In the genomic region with DNA sequence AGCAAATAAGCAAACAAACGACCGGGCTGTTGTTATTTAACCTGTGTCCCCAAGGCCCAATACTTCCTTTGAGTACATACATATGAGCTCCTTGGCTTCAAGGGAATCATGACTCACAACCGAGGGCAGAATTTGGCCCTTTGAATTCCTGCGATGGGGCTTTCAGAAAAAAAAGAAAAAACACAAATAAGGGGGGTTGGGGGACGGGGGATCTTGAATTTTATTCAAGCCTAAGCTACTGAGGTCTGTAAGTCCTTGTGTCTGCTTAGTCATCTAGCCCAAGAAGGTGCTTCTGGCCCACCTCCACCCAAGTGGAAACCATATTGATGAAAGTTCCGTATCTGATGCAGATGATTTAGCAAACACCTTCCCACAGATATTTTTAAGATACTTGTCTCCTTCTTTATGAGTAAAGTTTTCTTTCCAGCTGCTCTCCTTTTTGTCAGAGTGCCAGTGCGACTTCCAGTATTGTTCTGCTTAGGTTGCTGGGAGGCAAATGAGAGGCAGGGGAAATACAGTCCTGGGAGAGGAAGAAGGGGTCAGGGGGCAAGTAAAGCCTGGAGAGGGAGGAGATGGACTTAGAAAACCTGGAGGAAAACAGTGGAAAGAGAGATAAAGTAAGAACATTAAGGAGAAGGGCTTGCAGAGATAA, we compare ENCODE assay signal across 11 cellular contexts.
DNase-seq lines count a peak whose midpoint lies in the region; ATAC-seq and TF ChIP-seq lines count a peak whose summit lies in the region.
"Had no signal": no experiment of that assay in that cellular context is flagged by ENCODE, and none has a peak within 500 bp of the region (broad histone marks: within the 10 kb centered on the region; RNA-seq: fewer than 3 reads in every experiment).

No MANE protein-coding gene starts in this region.

- H3K27me3 ChIP-seq in SJSA1 (replicated peaks), result no peaks in the 10 kb centered on the region

- no peak for TF ChIP-seq CTCF in HEK293 (tag by site-specific recombination; IDR thresholded peaks at IDR 0.05)

- intact Hi-C loops in sciatic nerve (cut with DNase I), result no loop called here

- CTCF ChIA-PET in HEK293 (lab: Yijun Ruan, JAX), result no interaction called here

- 0 out of 2 replicates have a peak, but pooled peaks cover 4% of the 10 kb centered on the region for H3K4me1 ChIP-seq in HEK293 (ENCODE audit: control insufficient read depth, insufficient read depth, low read length)
- H3K4me1 ChIP-seq in SJSA1 (replicated peaks), result peaks cover 52% of the 10 kb centered on the region

- DNase-seq in SJSA1 (ENCODE audit: low read depth in 1 of 2, low spot score in 2 of 2) (peak; percentile 61 to 83), glomerular visceral epithelial cell (ENCODE audit: extremely low spot score) (peak; percentile 30), sciatic nerve (ENCODE audit: low spot score) (no peak)
- DNase-seq: activated gamma-delta T cell, NCI-H510A, substantia nigra had no signal

- H3K4me3 ChIP-seq in HEK293 (ENCODE audit: low read depth, low read length) (no peak overlapping the region), SJSA1 (no peak overlapping the region)

- H3K36me3 ChIP-seq in HEK293 (ENCODE audit: control insufficient read depth in 2 of 2, insufficient read depth in 1 of 2, low read length in 2 of 2), result no peaks in the 10 kb centered on the region
- no peaks in the 10 kb centered on the region for H3K36me3 ChIP-seq in SJSA1

- no peaks in the 10 kb centered on the region for H3K9me3 ChIP-seq in HEK293 (ENCODE audit: control insufficient read depth, insufficient read depth, low read depth, low read length)
- no peaks in the 10 kb centered on the region for H3K9me3 ChIP-seq in SJSA1 (replicated peaks)

- POLR2A ChIA-PET in HEK293 (lab: Yijun Ruan, JAX), result no interaction called here

- H3K27ac ChIP-seq in HEK293 (ENCODE audit: extremely low read depth, low read depth, low read length) (no peak overlapping the region), SJSA1 (peak overlapping the region; percentile 87)
- H3K27ac ChIP-seq: KMS-11 had no signal

- ATAC-seq in sciatic nerve (peak; percentile 57), HG03135 (IDR thresholded peaks at IDR 0.05; ENCODE audit: unreplicated experiment) (no peak), GM18858 (IDR thresholded peaks at IDR 0.05; ENCODE audit: unreplicated experiment) (no peak), GM18498 (IDR thresholded peaks at IDR 0.05; ENCODE audit: unreplicated experiment) (no peak)

TF ChIP-seq in HEK293, 187 proteins besides CTCF, POLR2A, EP300 and RAD21:
- TF ChIP-seq ZNF514 (tag by site-specific recombination; IDR thresholded peaks at IDR 0.05) (no peak), ZNF529 (tag by site-specific recombination; IDR thresholded peaks at IDR 0.05; ENCODE audit: insufficient replicate concordance) (no peak), ZNF610 (tag by site-specific recombination; IDR thresholded peaks at IDR 0.05; ENCODE audit: borderline replicate concordance) (no peak), ZBTB1 (tag by site-specific recombination; IDR thresholded peaks at IDR 0.05) (no peak)
- TF ChIP-seq, protein P1, sequence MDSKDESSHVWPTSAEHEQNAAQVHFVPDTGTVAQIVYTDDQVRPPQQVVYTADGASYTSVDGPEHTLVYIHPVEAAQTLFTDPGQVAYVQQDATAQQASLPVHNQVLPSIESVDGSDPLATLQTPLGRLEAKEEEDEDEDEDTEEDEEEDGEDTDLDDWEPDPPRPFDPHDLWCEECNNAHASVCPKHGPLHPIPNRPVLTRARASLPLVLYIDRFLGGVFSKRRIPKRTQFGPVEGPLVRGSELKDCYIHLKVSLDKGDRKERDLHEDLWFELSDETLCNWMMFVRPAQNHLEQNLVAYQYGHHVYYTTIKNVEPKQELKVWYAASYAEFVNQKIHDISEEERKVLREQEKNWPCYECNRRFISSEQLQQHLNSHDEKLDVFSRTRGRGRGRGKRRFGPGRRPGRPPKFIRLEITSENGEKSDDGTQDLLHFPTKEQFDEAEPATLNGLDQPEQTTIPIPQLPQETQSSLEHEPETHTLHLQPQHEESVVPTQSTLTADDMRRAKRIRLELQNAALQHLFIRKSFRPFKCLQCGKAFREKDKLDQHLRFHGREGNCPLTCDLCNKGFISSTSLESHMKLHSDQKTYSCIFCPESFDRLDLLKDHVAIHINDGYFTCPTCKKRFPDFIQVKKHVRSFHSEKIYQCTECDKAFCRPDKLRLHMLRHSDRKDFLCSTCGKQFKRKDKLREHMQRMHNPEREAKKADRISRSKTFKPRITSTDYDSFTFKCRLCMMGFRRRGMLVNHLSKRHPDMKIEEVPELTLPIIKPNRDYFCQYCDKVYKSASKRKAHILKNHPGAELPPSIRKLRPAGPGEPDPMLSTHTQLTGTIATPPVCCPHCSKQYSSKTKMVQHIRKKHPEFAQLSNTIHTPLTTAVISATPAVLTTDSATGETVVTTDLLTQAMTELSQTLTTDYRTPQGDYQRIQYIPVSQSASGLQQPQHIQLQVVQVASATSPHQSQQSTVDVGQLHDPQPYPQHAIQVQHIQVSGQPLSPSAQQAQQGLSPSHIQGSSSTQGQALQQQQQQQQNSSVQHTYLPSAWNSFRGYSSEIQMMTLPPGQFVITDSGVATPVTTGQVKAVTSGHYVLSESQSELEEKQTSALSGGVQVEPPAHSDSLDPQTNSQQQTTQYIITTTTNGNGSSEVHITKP (tag by site-specific recombination; IDR thresholded peaks at IDR 0.05), result 0 out of 2 replicates have a peak, but pooled peaks have one; percentile 16
- TF ChIP-seq, protein P2, sequence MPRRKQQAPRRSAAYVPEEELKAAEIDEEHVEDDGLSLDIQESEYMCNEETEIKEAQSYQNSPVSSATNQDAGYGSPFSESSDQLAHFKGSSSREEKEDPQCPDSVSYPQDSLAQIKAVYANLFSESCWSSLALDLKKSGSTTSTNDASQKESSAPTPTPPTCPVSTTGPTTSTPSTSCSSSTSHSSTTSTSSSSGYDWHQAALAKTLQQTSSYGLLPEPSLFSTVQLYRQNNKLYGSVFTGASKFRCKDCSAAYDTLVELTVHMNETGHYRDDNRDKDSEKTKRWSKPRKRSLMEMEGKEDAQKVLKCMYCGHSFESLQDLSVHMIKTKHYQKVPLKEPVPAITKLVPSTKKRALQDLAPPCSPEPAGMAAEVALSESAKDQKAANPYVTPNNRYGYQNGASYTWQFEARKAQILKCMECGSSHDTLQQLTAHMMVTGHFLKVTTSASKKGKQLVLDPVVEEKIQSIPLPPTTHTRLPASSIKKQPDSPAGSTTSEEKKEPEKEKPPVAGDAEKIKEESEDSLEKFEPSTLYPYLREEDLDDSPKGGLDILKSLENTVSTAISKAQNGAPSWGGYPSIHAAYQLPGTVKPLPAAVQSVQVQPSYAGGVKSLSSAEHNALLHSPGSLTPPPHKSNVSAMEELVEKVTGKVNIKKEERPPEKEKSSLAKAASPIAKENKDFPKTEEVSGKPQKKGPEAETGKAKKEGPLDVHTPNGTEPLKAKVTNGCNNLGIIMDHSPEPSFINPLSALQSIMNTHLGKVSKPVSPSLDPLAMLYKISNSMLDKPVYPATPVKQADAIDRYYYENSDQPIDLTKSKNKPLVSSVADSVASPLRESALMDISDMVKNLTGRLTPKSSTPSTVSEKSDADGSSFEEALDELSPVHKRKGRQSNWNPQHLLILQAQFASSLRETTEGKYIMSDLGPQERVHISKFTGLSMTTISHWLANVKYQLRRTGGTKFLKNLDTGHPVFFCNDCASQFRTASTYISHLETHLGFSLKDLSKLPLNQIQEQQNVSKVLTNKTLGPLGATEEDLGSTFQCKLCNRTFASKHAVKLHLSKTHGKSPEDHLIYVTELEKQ (tag by site-specific recombination; IDR thresholded peaks at IDR 0.05; ENCODE audit: borderline replicate concordance), result no peak
